20 cellular contexts compared by ENCODE assay signal in the genomic region with DNA sequence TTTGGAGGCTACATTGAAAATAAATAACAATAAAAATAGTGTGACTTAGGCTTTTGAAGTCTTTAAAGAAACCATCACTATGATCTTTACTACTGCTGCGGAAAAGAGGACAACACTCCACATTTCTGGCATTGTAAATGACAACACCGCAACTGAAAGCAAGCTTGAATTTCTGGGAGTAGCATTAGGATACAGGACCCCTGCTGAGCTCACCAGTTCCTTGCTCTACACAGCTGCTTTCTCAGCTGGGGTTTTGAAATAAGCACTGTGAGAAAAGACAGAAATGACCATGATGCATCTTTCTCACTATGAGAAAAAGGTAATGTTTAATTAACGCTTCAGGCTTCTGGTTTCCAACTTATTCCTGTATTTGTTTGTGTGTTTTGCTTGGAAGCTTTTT.
DNase-seq lines count a peak whose midpoint lies in the region; TF ChIP-seq lines count a peak whose summit lies in the region.
"Had no signal": no experiment of that assay in that cellular context is flagged by ENCODE, and none has a peak within 500 bp of the region (broad histone marks: within the 10 kb centered on the region; RNA-seq: fewer than 3 reads in every experiment).

No MANE protein-coding gene starts in this region.

- TF ChIP-seq CTCF in glutamatergic neuron (IDR thresholded peaks at IDR 0.05; ENCODE audit: partially characterized antibody, unreplicated experiment) (no peak), ovary (IDR thresholded peaks at IDR 0.05) (no peak)

- H3K9me3 ChIP-seq in ovary: no peaks in the 10 kb centered on the region
- H3K9me3 ChIP-seq: BLaER1, heart right ventricle, mucosa of descending colon, Peyer's patch, SK-N-SH had no signal

- H3K9me3 Mint-ChIP-seq in glutamatergic neuron (ENCODE audit: unreplicated experiment): peaks cover 6% of the 10 kb centered on the region
- H3K9me3 Mint-ChIP-seq: dendritic cell treated with granulocyte-macrophage colony-stimulating factor and Interleukin-4, amounts not matched to agents 40 ng/mL and 50 ng/mL, for 4 days had no signal

- H3K27ac Mint-ChIP-seq in glutamatergic neuron (ENCODE audit: unreplicated experiment): peak overlapping the region; percentile 93
- H3K27ac Mint-ChIP-seq: dendritic cell treated with granulocyte-macrophage colony-stimulating factor and Interleukin-4, amounts not matched to agents 40 ng/mL and 50 ng/mL, for 4 days; stimulated activated effector memory CD8-positive, alpha-beta T cell treated with anti-CD3 and anti-CD28 coated beads, Interleukin-12 subunit alpha, Interleukin-12 subunit beta, amount 100 ng/mL, for 72 hours had no signal

- no peaks in the 10 kb centered on the region for H3K27me3 Mint-ChIP-seq in glutamatergic neuron (ENCODE audit: unreplicated experiment)
- H3K27me3 Mint-ChIP-seq: dendritic cell treated with granulocyte-macrophage colony-stimulating factor and Interleukin-4, amounts not matched to agents 40 ng/mL and 50 ng/mL, for 4 days had no signal

- WGBS in ovary, 3 donors: 49 to 58% (median 51%) methylated on average over 3 of the region's 3 CpGs

- H3K4me3 ChIP-seq in ovary: no peak overlapping the region
- H3K4me3 ChIP-seq: BLaER1, heart right ventricle, mucosa of descending colon, Peyer's patch, skin epidermis had no signal

- no peaks in the 10 kb centered on the region for H3K27me3 ChIP-seq in ovary
- H3K27me3 ChIP-seq: BLaER1, heart right ventricle, Peyer's patch had no signal

- intact Hi-C loops in ovary (cut with DNase I): no loop called here

- no peak overlapping the region for H3K27ac ChIP-seq in ovary
- H3K27ac ChIP-seq: BLaER1, heart right ventricle, parathyroid adenoma, Peyer's patch had no signal

- peak overlapping the region; percentile 27 for H3K4me3 Mint-ChIP-seq in glutamatergic neuron (ENCODE audit: unreplicated experiment)
- H3K4me3 Mint-ChIP-seq: dendritic cell treated with granulocyte-macrophage colony-stimulating factor and Interleukin-4, amounts not matched to agents 40 ng/mL and 50 ng/mL, for 4 days; stimulated activated effector memory CD8-positive, alpha-beta T cell treated with anti-CD3 and anti-CD28 coated beads, Interleukin-12 subunit alpha, Interleukin-12 subunit beta, amount 100 ng/mL, for 72 hours had no signal

- no peaks in the 10 kb centered on the region for H3K36me3 ChIP-seq in ovary
- H3K36me3 ChIP-seq: BLaER1, heart right ventricle, Peyer's patch had no signal

- peak in 2 of 3 experiments; percentile 77 to 94 for DNase-seq in NCI-H1417 (lab: John Stamatoyannopoulos, UW)
- DNase-seq in NCI-H748 treated with DMSO at 0.1 percent for 48 hours (lab: John Stamatoyannopoulos, UW): peak; percentile 93
- no peak for DNase-seq in glutamatergic neuron
- DNase-seq in smooth muscle cell of the brain vasculature (ENCODE audit: low read depth, low spot score): peak; percentile 57
- no peak for DNase-seq in activated CD4-positive, alpha-beta T cell treated with anti-CD3 and anti-CD28 coated beads, Interleukin-2, amount 50 U/mL, for 1 hour
- DNase-seq in stimulated activated CD4-positive, alpha-beta T cell treated with anti-CD3 and anti-CD28 coated beads, Interleukin-4, amount 100 ng/mL, for 1 hour: no peak
- DNase-seq in ovary: no peak
- DNase-seq: activated CD4-positive, alpha-beta T cell treated with anti-CD3 and anti-CD28 coated beads for 4 hours; activated naive CD4-positive, alpha-beta T cell treated with Interleukin-2 at 50 U/mL for 16 hours; DMS153; heart right ventricle; mucosa of descending colon; NCI-H526; Peyer's patch; SK-N-SH had no signal

- TF ChIP-seq EP300 in ovary (IDR thresholded peaks at IDR 0.05): no peak

- peaks cover 34% of the 10 kb centered on the region for H3K4me1 Mint-ChIP-seq in glutamatergic neuron (ENCODE audit: low read depth, unreplicated experiment)
- H3K4me1 Mint-ChIP-seq: stimulated activated effector memory CD8-positive, alpha-beta T cell treated with anti-CD3 and anti-CD28 coated beads, Interleukin-12 subunit alpha, Interleukin-12 subunit beta, amount 100 ng/mL, for 72 hours had no signal

- H3K4me1 ChIP-seq in ovary (ENCODE audit: insufficient read depth): no peaks in the 10 kb centered on the region
- H3K4me1 ChIP-seq: heart right ventricle, parathyroid adenoma, Peyer's patch had no signal

- H3K36me3 Mint-ChIP-seq in glutamatergic neuron (ENCODE audit: unreplicated experiment): no peaks in the 10 kb centered on the region
- H3K36me3 Mint-ChIP-seq: stimulated activated effector memory CD8-positive, alpha-beta T cell treated with anti-CD3 and anti-CD28 coated beads, Interleukin-12 subunit alpha, Interleukin-12 subunit beta, amount 100 ng/mL, for 72 hours had no signal

- no peak for TF ChIP-seq POLR2A in ovary (IDR thresholded peaks at IDR 0.05)

Comparison
In these comparisons a context has a peak if more than half of its experiments do, and no peak if none do; other contexts are left out.
1. DNase-seq: peak in NCI-H1417 (2 of 3), NCI-H748 treated with DMSO at 0.1 percent for 48 hours (single experiment) and smooth muscle cell of the brain vasculature (single experiment); none in glutamatergic neuron (single experiment), activated CD4-positive, alpha-beta T cell treated with anti-CD3 and anti-CD28 coated beads, Interleukin-2, amount 50 U/mL, for 1 hour (single experiment), stimulated activated CD4-positive, alpha-beta T cell treated with anti-CD3 and anti-CD28 coated beads, Interleukin-4, amount 100 ng/mL, for 1 hour (single experiment) and ovary (0 of 5).